In the genomic region with DNA sequence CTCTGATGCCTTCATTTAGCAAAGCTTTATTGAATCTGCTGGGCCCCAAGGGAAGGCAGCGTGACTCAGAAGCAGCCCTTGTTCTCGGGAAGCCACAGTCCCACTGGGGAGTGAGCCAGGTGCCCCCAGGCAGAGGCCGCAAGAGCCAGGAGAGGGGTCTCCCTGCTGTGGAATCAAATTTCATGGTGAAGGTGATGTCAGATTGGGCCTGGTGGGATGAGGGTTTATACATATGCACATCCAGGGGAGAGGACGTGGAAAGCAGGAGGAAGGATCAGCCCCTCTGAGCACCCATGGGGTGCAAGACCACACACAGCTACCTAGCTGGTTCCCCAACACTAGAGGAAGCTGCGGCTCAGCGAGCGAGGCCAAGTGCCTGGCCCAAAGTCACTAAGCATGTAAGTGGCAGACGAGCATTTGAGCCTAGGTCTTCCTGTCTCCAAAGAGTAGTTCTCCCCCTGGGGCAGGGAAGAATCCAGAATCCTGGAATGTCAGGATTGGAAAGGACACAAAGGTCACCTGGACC, we compare ENCODE assay signal across 10 cellular contexts. TPM values are rescaled to one million over a fixed set of nuclear protein-coding genes. Genes with fewer than 3 reads are reported as not detected.
DNase-seq lines count a peak whose midpoint lies in the region; ATAC-seq and TF ChIP-seq lines count a peak whose summit lies in the region.
"Had no signal": no experiment of that assay in that cellular context is flagged by ENCODE, and none has a peak within 500 bp of the region (broad histone marks: within the 10 kb centered on the region; RNA-seq: fewer than 3 reads in every experiment).

No MANE protein-coding gene starts in this region.

- CTCF ChIA-PET in Calu3 (lab: Charles Lee) = no interaction called here

- H3K4me1 ChIP-seq in CD4-positive, CD25-positive, alpha-beta regulatory T cell (ENCODE audit: control insufficient read depth, insufficient read depth, low read length, poor library complexity, severe bottlenecking) = peaks cover 8% of the 10 kb centered on the region
- H3K4me1 ChIP-seq in mesodermal cell (ENCODE audit: control insufficient read depth, insufficient read depth, low read length, poor library complexity, severe bottlenecking) = peaks cover 22% of the 10 kb centered on the region

- no peak for TF ChIP-seq CTCF in Calu3 (IDR thresholded peaks at IDR 0.05; ENCODE audit: unreplicated experiment)

- DNase-seq in CD4-positive, CD25-positive, alpha-beta regulatory T cell = no peak
- peak; percentile 51 for DNase-seq in activated naive CD8-positive, alpha-beta T cell treated with anti-CD3 and anti-CD28 coated beads for 36 hours
- DNase-seq in Calu3 (no peak), NCI-H1092 (lab: John Stamatoyannopoulos, UW) (no peak), NCI-H146 treated with DMSO at 0.1 percent for 48 hours (lab: John Stamatoyannopoulos, UW; ENCODE audit: unreplicated experiment) (no peak)
- DNase-seq: left colon had no signal

- H3K36me3 Mint-ChIP-seq in CD4-positive, CD25-positive, alpha-beta regulatory T cell = no peaks in the 10 kb centered on the region
- peaks cover 3% of the 10 kb centered on the region for H3K36me3 Mint-ChIP-seq in activated naive CD8-positive, alpha-beta T cell treated with anti-CD3 and anti-CD28 coated beads for 36 hours
- peaks cover 15% of the 10 kb centered on the region for H3K36me3 Mint-ChIP-seq in Calu3 (ENCODE audit: insufficient read depth, unreplicated experiment)

- H3K4me3 Mint-ChIP-seq in CD4-positive, CD25-positive, alpha-beta regulatory T cell = peak overlapping the region in 3 of 4 donors; percentile 53 to 66 (median 65)
- H3K4me3 Mint-ChIP-seq in activated naive CD8-positive, alpha-beta T cell treated with anti-CD3 and anti-CD28 coated beads for 36 hours = no peak overlapping the region
- H3K4me3 Mint-ChIP-seq in Calu3 (ENCODE audit: low read depth, unreplicated experiment) = no peak overlapping the region

- peaks cover 8% of the 10 kb centered on the region for H3K27me3 ChIP-seq in CD4-positive, CD25-positive, alpha-beta regulatory T cell (ENCODE audit: control insufficient read depth, insufficient read depth, low read length)

- WGBS in mesodermal cell (ENCODE audit: insufficient coverage in 2 of 2), 2 experiments = 53 to 59% methylated on average over 8 of the region's 8 CpGs

- no TSS peak for BruUV-seq in Calu3 (replicated peaks; lab: Mats Ljungman, UMichigan)

- H3K27ac Mint-ChIP-seq in CD4-positive, CD25-positive, alpha-beta regulatory T cell = no peak overlapping the region
- H3K27ac Mint-ChIP-seq in activated naive CD8-positive, alpha-beta T cell treated with anti-CD3 and anti-CD28 coated beads for 36 hours = peak overlapping the region; percentile 59
- H3K27ac Mint-ChIP-seq in Calu3 (ENCODE audit: unreplicated experiment) = no peak overlapping the region

- H3K36me3 ChIP-seq in CD4-positive, CD25-positive, alpha-beta regulatory T cell (ENCODE audit: control insufficient read depth, insufficient read depth, low read length) = no peaks in the 10 kb centered on the region
- no peaks in the 10 kb centered on the region for H3K36me3 ChIP-seq in mesodermal cell (ENCODE audit: control insufficient read depth, insufficient read depth, low read length)

- ATAC-seq in CD4-positive, CD25-positive, alpha-beta regulatory T cell (ENCODE audit: low read depth in 2 of 2) = peak in 1 of 2 donors; percentile 27
- peak; percentile 40 for ATAC-seq in HG03432 (IDR thresholded peaks at IDR 0.05; ENCODE audit: unreplicated experiment)
- ATAC-seq in HG03571 (IDR thresholded peaks at IDR 0.05; ENCODE audit: unreplicated experiment) = no peak
- ATAC-seq: left colon had no signal

- no peaks in the 10 kb centered on the region for H3K9me3 ChIP-seq in CD4-positive, CD25-positive, alpha-beta regulatory T cell (ENCODE audit: control insufficient read depth in 2 of 2, low read length in 2 of 2)
- H3K9me3 ChIP-seq in mesodermal cell (ENCODE audit: control insufficient read depth, low read length) = no peaks in the 10 kb centered on the region

- peaks cover 0 to 12% (median 5%) of the 10 kb centered on the region in 4 donors for H3K4me1 Mint-ChIP-seq in CD4-positive, CD25-positive, alpha-beta regulatory T cell
- H3K4me1 Mint-ChIP-seq in activated naive CD8-positive, alpha-beta T cell treated with anti-CD3 and anti-CD28 coated beads for 36 hours = peaks cover 30% of the 10 kb centered on the region
- no peaks in the 10 kb centered on the region for H3K4me1 Mint-ChIP-seq in Calu3 (ENCODE audit: low read depth, unreplicated experiment)

- H3K9me3 Mint-ChIP-seq in CD4-positive, CD25-positive, alpha-beta regulatory T cell = peaks cover 0 to 2% (median 0%) of the 10 kb centered on the region in 7 donors
- H3K9me3 Mint-ChIP-seq in activated naive CD8-positive, alpha-beta T cell treated with anti-CD3 and anti-CD28 coated beads for 36 hours = no peaks in the 10 kb centered on the region
- H3K9me3 Mint-ChIP-seq in Calu3 (ENCODE audit: low read depth, unreplicated experiment) = no peaks in the 10 kb centered on the region

- no peak overlapping the region for H3K4me3 ChIP-seq in CD4-positive, CD25-positive, alpha-beta regulatory T cell (ENCODE audit: low read depth, low read length)
- H3K4me3 ChIP-seq in mesodermal cell (ENCODE audit: extremely low read depth, insufficient read depth, low read length, poor library complexity, severe bottlenecking) = no peak overlapping the region
- H3K4me3 ChIP-seq: PC-9 had no signal

- no peak overlapping the region for H3K27ac ChIP-seq in CD4-positive, CD25-positive, alpha-beta regulatory T cell (ENCODE audit: insufficient read depth, low read length, poor library complexity, severe bottlenecking)
- peak overlapping the region; percentile 3 for H3K27ac ChIP-seq in mesodermal cell (ENCODE audit: low read depth, low read length, severe bottlenecking)
- H3K27ac ChIP-seq: PC-9 had no signal

- intact Hi-C loops in Calu3 (cut with micrococcal nuclease; ENCODE audit: unreplicated experiment) = no loop called here

- H3K27me3 Mint-ChIP-seq in CD4-positive, CD25-positive, alpha-beta regulatory T cell = peaks cover 37% of the 10 kb centered on the region
- no peaks in the 10 kb centered on the region for H3K27me3 Mint-ChIP-seq in activated naive CD8-positive, alpha-beta T cell treated with anti-CD3 and anti-CD28 coated beads for 36 hours
- H3K27me3 Mint-ChIP-seq in Calu3 (ENCODE audit: unreplicated experiment) = no peaks in the 10 kb centered on the region

RNA-seq across cellular contexts. Expression of a gene that starts 2.0 kb away (rescaled TPM):
- 1.1 TPM for total RNA-seq in CD4-positive, CD25-positive, alpha-beta regulatory T cell
- polyA plus RNA-seq in CD4-positive, CD25-positive, alpha-beta regulatory T cell = under 1 TPM; 0.22 to 0.95 (median 0.42) TPM
- total RNA-seq in activated naive CD8-positive, alpha-beta T cell treated with anti-CD3 and anti-CD28 coated beads for 36 hours = 1 to 10 TPM; 7.4 to 9.3 TPM
- 37.9 TPM for polyA plus RNA-seq in mesodermal cell (2013, experiment 1 of 2)
- polyA plus RNA-seq in mesodermal cell (2013, experiment 2 of 2) = 29.3 TPM
- 12.3 and 16.8 TPM in 2 replicates for total RNA-seq in Calu3 (2022)

RNA-seq across cellular contexts. Expression of a gene that starts 32.3 kb away (rescaled TPM):
- total RNA-seq in CD4-positive, CD25-positive, alpha-beta regulatory T cell = 2,127 TPM
- 1,000 to 10,000 TPM; 1,978 to 4,217 (median 3,375) TPM for polyA plus RNA-seq in CD4-positive, CD25-positive, alpha-beta regulatory T cell
- total RNA-seq in activated naive CD8-positive, alpha-beta T cell treated with anti-CD3 and anti-CD28 coated beads for 36 hours = 1,000 to 10,000 TPM; 3,164 to 3,255 TPM
- 2,523 TPM for polyA plus RNA-seq in mesodermal cell (2013, experiment 1 of 2)
- polyA plus RNA-seq in mesodermal cell (2013, experiment 2 of 2) = 2,399 TPM
- 977 and 1,058 TPM in 2 replicates for total RNA-seq in Calu3 (2022)

RNA-seq across cellular contexts. Expression of a gene that starts 47.8 kb away (rescaled TPM):
- 20.2 TPM for total RNA-seq in CD4-positive, CD25-positive, alpha-beta regulatory T cell
- 1 to 10 TPM; 2.5 to 6.2 (median 2.8) TPM for polyA plus RNA-seq in CD4-positive, CD25-positive, alpha-beta regulatory T cell
- total RNA-seq in activated naive CD8-positive, alpha-beta T cell treated with anti-CD3 and anti-CD28 coated beads for 36 hours = 10 to 100 TPM; 17.1 to 18.2 TPM
- polyA plus RNA-seq in mesodermal cell (2013, experiment 1 of 2) = 21.4 TPM
- polyA plus RNA-seq in mesodermal cell (2013, experiment 2 of 2) = 17.9 TPM
- total RNA-seq in Calu3 (2022) = 31.8 and 34.6 TPM in 2 replicates

Comparison
In these comparisons a context has a peak if more than half of its experiments do, and no peak if none do; other contexts are left out.
1. H3K4me3 Mint-ChIP-seq: peak in CD4-positive, CD25-positive, alpha-beta regulatory T cell (3 of 4); none in activated naive CD8-positive, alpha-beta T cell treated with anti-CD3 and anti-CD28 coated beads for 36 hours (single experiment) and Calu3 (single experiment).